In genomic region chr15:73127302-73127936, GRCh38 we compare ENCODE assay signal across 9 cellular contexts.
DNase-seq lines count a peak whose midpoint lies in the region; ATAC-seq and TF ChIP-seq lines count a peak whose summit lies in the region.
"Had no signal": no experiment of that assay in that cellular context is flagged by ENCODE, and none has a peak within 500 bp of the region (broad histone marks: within the 10 kb centered on the region; RNA-seq: fewer than 3 reads in every experiment).

No MANE protein-coding gene starts in this region.

- H3K27ac Mint-ChIP-seq in osteocyte (ENCODE audit: unreplicated experiment) = no peak overlapping the region
- H3K27ac Mint-ChIP-seq: stimulated activated naive CD8-positive, alpha-beta T cell treated with anti-CD3 and anti-CD28 coated beads, Interleukin-15, Interleukin-2, amounts not matched to agents 100 ng/mL and 50 ng/mL, for 24 hours had no signal

- no peaks in the 10 kb centered on the region for H3K27me3 Mint-ChIP-seq in activated T-cell treated with anti-CD3 and anti-CD28 coated beads, Interleukin-2, amount 50 U/mL, for 4 hours (ENCODE audit: low read depth)
- no peaks in the 10 kb centered on the region for H3K27me3 Mint-ChIP-seq in osteocyte (ENCODE audit: unreplicated experiment)

- in situ Hi-C loops in SK-MEL-5 (cut with HindIII; ENCODE audit: low pct_unique_long_range_greater_than_20kb, low sequenced_read_pairs) = no loop called here

- ATAC-seq in activated T-cell treated with anti-CD3 and anti-CD28 coated beads, Interleukin-2, amount 50 U/mL, for 4 hours = no peak
- ATAC-seq in HG02798 (IDR thresholded peaks at IDR 0.05; ENCODE audit: poor library complexity, unreplicated experiment) = peak; percentile 47
- ATAC-seq in HG03196 (IDR thresholded peaks at IDR 0.05; ENCODE audit: unreplicated experiment) = no peak

- DNase-seq in activated T-cell treated with anti-CD3 and anti-CD28 coated beads for 24 hours (ENCODE audit: low read depth) (peak; percentile 9), SK-MEL-5 (ENCODE audit: low read depth, low spot score) (peak; percentile 68), erythroblast (lab: John Stamatoyannopoulos, UW) (peak; percentile 47 to 54), osteocyte (ENCODE audit: extremely low spot score, unreplicated experiment) (no peak), ecto neural progenitor cell (ENCODE audit: low spot score) (no peak)
- no peak for DNase-seq in activated T-cell treated with anti-CD3 and anti-CD28 coated beads, Interleukin-2, amount 50 U/mL, for 4 hours

- peaks cover 19% of the 10 kb centered on the region for H3K36me3 Mint-ChIP-seq in activated T-cell treated with anti-CD3 and anti-CD28 coated beads, Interleukin-2, amount 50 U/mL, for 4 hours (ENCODE audit: insufficient read depth)
- peaks cover 2% of the 10 kb centered on the region for H3K36me3 Mint-ChIP-seq in osteocyte (ENCODE audit: unreplicated experiment)

- no peaks in the 10 kb centered on the region for H3K4me1 Mint-ChIP-seq in activated T-cell treated with anti-CD3 and anti-CD28 coated beads, Interleukin-2, amount 50 U/mL, for 4 hours (ENCODE audit: low read depth)
- H3K4me1 Mint-ChIP-seq in osteocyte (ENCODE audit: unreplicated experiment) = no peaks in the 10 kb centered on the region

- H3K9me3 Mint-ChIP-seq in activated T-cell treated with anti-CD3 and anti-CD28 coated beads, Interleukin-2, amount 50 U/mL, for 4 hours = no peaks in the 10 kb centered on the region
- no peaks in the 10 kb centered on the region for H3K9me3 Mint-ChIP-seq in osteocyte (ENCODE audit: unreplicated experiment)
- H3K9me3 Mint-ChIP-seq: stimulated activated naive CD8-positive, alpha-beta T cell treated with anti-CD3 and anti-CD28 coated beads, Interleukin-15, Interleukin-2, amounts not matched to agents 100 ng/mL and 50 ng/mL, for 24 hours had no signal

- TF ChIP-seq POLR2A in erythroblast (IDR thresholded peaks at IDR 0.05; ENCODE audit: low read length) = no peak

- peak; percentile 66 for TF ChIP-seq CTCF in osteocyte (IDR thresholded peaks at IDR 0.05)

- no peak overlapping the region for H3K4me3 Mint-ChIP-seq in activated T-cell treated with anti-CD3 and anti-CD28 coated beads, Interleukin-2, amount 50 U/mL, for 4 hours
- H3K4me3 Mint-ChIP-seq in osteocyte (ENCODE audit: unreplicated experiment) = no peak overlapping the region
- H3K4me3 Mint-ChIP-seq: stimulated activated naive CD8-positive, alpha-beta T cell treated with anti-CD3 and anti-CD28 coated beads, Interleukin-15, Interleukin-2, amounts not matched to agents 100 ng/mL and 50 ng/mL, for 24 hours had no signal

Comparison
In these comparisons a context has a peak if more than half of its experiments do, and no peak if none do; other contexts are left out.
1. DNase-seq: peak in activated T-cell treated with anti-CD3 and anti-CD28 coated beads for 24 hours (single experiment), SK-MEL-5 (single experiment) and erythroblast (2 of 2); none in activated T-cell treated with anti-CD3 and anti-CD28 coated beads, Interleukin-2, amount 50 U/mL, for 4 hours (single experiment), osteocyte (single experiment) and ecto neural progenitor cell (single experiment).